Comparison of ENCODE assay signal across 9 cellular contexts in genomic region chr16:9901-10665, GRCh38. TPM values are rescaled to one million over a fixed set of nuclear protein-coding genes. Genes with fewer than 3 reads are reported as not detected.
DNase-seq lines count a peak whose midpoint lies in the region; ATAC-seq and TF ChIP-seq lines count a peak whose summit lies in the region.
"Had no signal": no experiment of that assay in that cellular context is flagged by ENCODE, and none has a peak within 500 bp of the region (broad histone marks: within the 10 kb centered on the region; RNA-seq: fewer than 3 reads in every experiment).

No MANE protein-coding gene starts in this region.

- no peaks in the 10 kb centered on the region for H3K27me3 Mint-ChIP-seq in naive thymus-derived CD4-positive, alpha-beta T cell

- H3K9me3 Mint-ChIP-seq in naive thymus-derived CD4-positive, alpha-beta T cell = no peaks in the 10 kb centered on the region

- H3K4me3 ChIP-seq in BE2C (ENCODE audit: low read depth, low read length) (peak overlapping the region; percentile 40), HL-60 (replicated peaks; ENCODE audit: insufficient read depth, low read length) (peak overlapping the region; percentile 36), astrocyte of the cerebellum (ENCODE audit: low read depth, low read length) (peak overlapping the region; percentile 32)
- no peak overlapping the region for H3K4me3 ChIP-seq in naive thymus-derived CD4-positive, alpha-beta T cell (ENCODE audit: low read length)

- TF ChIP-seq CTCF in BE2C (IDR thresholded peaks at IDR 0.05; ENCODE audit: low read depth, low read length) (no peak), HL-60 (IDR thresholded peaks at IDR 0.05; ENCODE audit: insufficient read depth, low read length) (no peak), astrocyte of the cerebellum (IDR thresholded peaks at IDR 0.05; ENCODE audit: low read depth, low read length, missing control alignments) (no peak)

- no peak overlapping the region for H3K27ac ChIP-seq in HL-60 (replicated peaks)
- no peak overlapping the region for H3K27ac ChIP-seq in naive thymus-derived CD4-positive, alpha-beta T cell (ENCODE audit: low read depth, low read length)
- H3K27ac ChIP-seq: neutrophil had no signal

- H3K27ac Mint-ChIP-seq in naive thymus-derived CD4-positive, alpha-beta T cell = peak overlapping the region in 3 of 9 donors; percentile 32 to 48 (median 45)

- H3K4me1 Mint-ChIP-seq in naive thymus-derived CD4-positive, alpha-beta T cell = no peaks in the 10 kb centered on the region

- no peaks in the 10 kb centered on the region for H3K36me3 ChIP-seq in BE2C
- no peaks in the 10 kb centered on the region for H3K36me3 ChIP-seq in naive thymus-derived CD4-positive, alpha-beta T cell (ENCODE audit: control insufficient read depth in 2 of 3, insufficient read depth in 3 of 3, low read length in 3 of 3)
- H3K36me3 ChIP-seq: neutrophil had no signal

- H3K27me3 ChIP-seq in BE2C (no peaks in the 10 kb centered on the region), HL-60 (ENCODE audit: insufficient read depth, poor library complexity, severe bottlenecking) (no peaks in the 10 kb centered on the region)
- H3K27me3 ChIP-seq in naive thymus-derived CD4-positive, alpha-beta T cell (ENCODE audit: control insufficient read depth in 2 of 2, insufficient read depth in 2 of 2, low read length in 2 of 2) = no peaks in the 10 kb centered on the region
- H3K27me3 ChIP-seq: neutrophil had no signal

- ATAC-seq in naive thymus-derived CD4-positive, alpha-beta T cell = peak; percentile 96
- ATAC-seq in HG03469 (IDR thresholded peaks at IDR 0.05; ENCODE audit: unreplicated experiment) = no peak

- intact Hi-C loops in naive thymus-derived CD4-positive, alpha-beta T cell (cut with micrococcal nuclease) = no loop called here

- CTCF ChIA-PET in naive thymus-derived CD4-positive, alpha-beta T cell (lab: Charles Lee) = no interaction called here

- in situ Hi-C loops in astrocyte of the cerebellum (cut with HindIII; ENCODE audit: low sequenced_read_pairs) = no loop called here

- peak overlapping the region in 9 of 10 donors; percentile 30 to 79 (median 64) for H3K4me3 Mint-ChIP-seq in naive thymus-derived CD4-positive, alpha-beta T cell

- POLR2A ChIA-PET in naive thymus-derived CD4-positive, alpha-beta T cell (lab: Charles Lee) = no interaction called here

- no peaks in the 10 kb centered on the region for H3K36me3 Mint-ChIP-seq in naive thymus-derived CD4-positive, alpha-beta T cell

- DNase-seq in BE2C (no peak), HL-60 (ENCODE audit: low read depth in 1 of 2, low spot score in 1 of 2) (no peak), astrocyte of the cerebellum (ENCODE audit: low read depth) (no peak), NCI-H446 (lab: John Stamatoyannopoulos, UW) (no peak), HT-29 (ENCODE audit: low spot score) (no peak)
- no peak for DNase-seq in naive thymus-derived CD4-positive, alpha-beta T cell
- DNase-seq in stimulated activated CD4-positive, alpha-beta T cell treated with anti-CD3 and anti-CD28 coated beads, Interleukin-12 subunit alpha, Interleukin-12 subunit beta, amount 100 ng/mL, for 4 hours = no peak

- H3K4me1 ChIP-seq in BE2C = no peaks in the 10 kb centered on the region
- H3K4me1 ChIP-seq in naive thymus-derived CD4-positive, alpha-beta T cell (ENCODE audit: control insufficient read depth in 2 of 2, insufficient read depth in 2 of 2, low read length in 2 of 2) = no peaks in the 10 kb centered on the region

- H3K9me3 ChIP-seq in BE2C = no peaks in the 10 kb centered on the region
- H3K9me3 ChIP-seq in naive thymus-derived CD4-positive, alpha-beta T cell (ENCODE audit: control insufficient read depth in 2 of 3, low read length in 3 of 3) = no peaks in the 10 kb centered on the region
- H3K9me3 ChIP-seq: neutrophil had no signal

RNA-seq across cellular contexts. Expression of gene POLR3K, which starts 43.3 kb away (rescaled TPM):
- polyA plus RNA-seq in BE2C (2012; ENCODE audit: insufficient read depth, insufficient read length, low read depth) = 55.3 TPM
- 10 to 100 TPM in 4 of 5 experiments, 1 to 10 TPM in 1; 8.5 to 45.4 (median 18.9) TPM for total RNA-seq in naive thymus-derived CD4-positive, alpha-beta T cell
- 10 to 100 TPM; 20.4 to 28.6 TPM for polyA plus RNA-seq in naive thymus-derived CD4-positive, alpha-beta T cell
- total RNA-seq in HT-29 (2014; rRNA removed; shearing (Covaris generic)) = 19.8 and 26.8 TPM in 2 replicates

RNA-seq across cellular contexts. Expression of gene SNRNP25, which starts 43.5 kb away (rescaled TPM):
- 80.0 TPM for polyA plus RNA-seq in BE2C (2012; ENCODE audit: insufficient read depth, insufficient read length, low read depth)
- 10 to 100 TPM in 4 of 5 experiments, 1 to 10 TPM in 1; 9.8 to 57.4 (median 11.7) TPM for total RNA-seq in naive thymus-derived CD4-positive, alpha-beta T cell
- 10 to 100 TPM; 20.5 to 21.5 TPM for polyA plus RNA-seq in naive thymus-derived CD4-positive, alpha-beta T cell
- 64.8 and 67.5 TPM in 2 replicates for total RNA-seq in HT-29 (2014; rRNA removed; shearing (Covaris generic))
